24 cellular contexts compared by ENCODE assay signal in genomic region chr12:128314611-128315010, GRCh38. TPM values are rescaled to one million over a fixed set of nuclear protein-coding genes. Genes with fewer than 3 reads are reported as not detected.
DNase-seq lines count a peak whose midpoint lies in the region; FAIRE-seq and TF ChIP-seq lines count a peak whose summit lies in the region.
"Had no signal": no experiment of that assay in that cellular context is flagged by ENCODE, and none has a peak within 500 bp of the region (broad histone marks: within the 10 kb centered on the region; RNA-seq: fewer than 3 reads in every experiment).

No MANE protein-coding gene starts in this region.

- no peak overlapping the region for H4K8ac ChIP-seq in H1 (ENCODE audit: extremely low read depth, insufficient read depth, low read length)

- no peaks in the 10 kb centered on the region for H3K79me2 ChIP-seq in H1 (ENCODE audit: control insufficient read depth in 1 of 2, insufficient read depth in 2 of 2, low read length in 2 of 2)
- H3K79me2 ChIP-seq in osteoblast (ENCODE audit: insufficient read depth, low read length), result no peaks in the 10 kb centered on the region

- no peak for TF ChIP-seq RAD21 in H1 (IDR thresholded peaks at IDR 0.05 in 1 of 2, conservative IDR thresholded peaks at IDR 0.05 in 1 of 2; ENCODE audit: low read depth in 2 of 2, low read length in 2 of 2)

- no peaks in the 10 kb centered on the region; a peak in 1 of 7 replicates for H3K27me3 ChIP-seq in H1 (replicated peaks in 1 of 4; ENCODE audit: control insufficient read depth in 3 of 4, extremely low read depth in 1 of 4, insufficient read depth in 3 of 4, low read length in 3 of 4)
- no peaks in the 10 kb centered on the region for H3K27me3 ChIP-seq in adrenal gland
- H3K27me3 ChIP-seq in osteoblast (ENCODE audit: insufficient read depth, low read length), result no peaks in the 10 kb centered on the region

- in situ Hi-C loops in G401 (cut with HindIII; ENCODE audit: low sequenced_read_pairs), result no loop called here

- H4K20me1 ChIP-seq in H1 (replicated peaks in 1 of 2; ENCODE audit: control insufficient read depth in 1 of 2, insufficient read depth in 2 of 2, low read length in 2 of 2) (no peaks in the 10 kb centered on the region), osteoblast (ENCODE audit: insufficient read depth, low read length) (no peaks in the 10 kb centered on the region)

- H3K9me3 ChIP-seq in H1 (ENCODE audit: insufficient read depth in 2 of 2, low read depth in 1 of 2, low read length in 1 of 2) (no peaks in the 10 kb centered on the region), mesodermal cell (ENCODE audit: control insufficient read depth, low read length) (no peaks in the 10 kb centered on the region), adrenal gland (replicated peaks in 1 of 3) (no peaks in the 10 kb centered on the region), osteoblast (ENCODE audit: low read depth, low read length) (no peaks in the 10 kb centered on the region)

- TF ChIP-seq EP300 in H1 (IDR thresholded peaks at IDR 0.05; ENCODE audit: borderline replicate concordance in 1 of 2, low read depth in 2 of 2, low read length in 2 of 2), result no peak

- H3K23ac ChIP-seq in H1 (ENCODE audit: insufficient read length), result no peak overlapping the region

- no peak for TF ChIP-seq POLR2A in H1 (IDR thresholded peaks at IDR 0.05; ENCODE audit: control extremely low read depth in 1 of 2, low read depth in 2 of 2, low read length in 2 of 2)
- no peak for TF ChIP-seq POLR2A in adrenal gland (IDR thresholded peaks at IDR 0.05)

- H2BK120ac ChIP-seq in H1 (replicated peaks; ENCODE audit: low read depth, low read length), result no peak overlapping the region

- H3K23me2 ChIP-seq in H1 (ENCODE audit: low read depth, low read length), result no peaks in the 10 kb centered on the region; the same call in 1 of the 2 replicates

- H3K27ac ChIP-seq in H1 (ENCODE audit: low read depth, low read length) (no peak overlapping the region), mesodermal cell (ENCODE audit: low read depth, low read length, severe bottlenecking) (peak overlapping the region; percentile 87), adrenal gland (no peak overlapping the region), osteoblast (ENCODE audit: low read depth, low read length) (no peak overlapping the region)
- H3K27ac ChIP-seq: RWPE1, SK-N-MC had no signal

- H3K4me3 ChIP-seq in H1 (ENCODE audit: extremely low read depth in 1 of 4, insufficient read depth in 2 of 4, low read depth in 3 of 4, low read length in 4 of 4), result no peak overlapping the region
- no peak overlapping the region for H3K4me3 ChIP-seq in mesodermal cell (ENCODE audit: extremely low read depth, insufficient read depth, low read length, poor library complexity, severe bottlenecking)
- H3K4me3 ChIP-seq in adrenal gland, result no peak overlapping the region
- no peak overlapping the region for H3K4me3 ChIP-seq in osteoblast (ENCODE audit: insufficient read depth, low read length)
- H3K4me3 ChIP-seq: SK-N-MC had no signal

- no peak overlapping the region for H3K18ac ChIP-seq in H1 (ENCODE audit: extremely low read depth, low read length)

- no peak overlapping the region for H2BK5ac ChIP-seq in H1 (ENCODE audit: low read depth, low read length)

- H3K4ac ChIP-seq in H1 (replicated peaks; ENCODE audit: insufficient read length, low read depth, low read length), result no peak overlapping the region

- H3K79me1 ChIP-seq in H1 (ENCODE audit: low read depth, low read length), result no peaks in the 10 kb centered on the region

- H2AK5ac ChIP-seq in H1 (ENCODE audit: low read depth, low read length), result no peak overlapping the region

- H3K14ac ChIP-seq in H1 (ENCODE audit: insufficient read length), result no peak overlapping the region

- H3K36me3 ChIP-seq in H1 (ENCODE audit: control insufficient read depth in 2 of 4, insufficient read depth in 4 of 4, low read length in 3 of 4) (no peaks in the 10 kb centered on the region), mesodermal cell (ENCODE audit: control insufficient read depth, insufficient read depth, low read length) (no peaks in the 10 kb centered on the region), adrenal gland (replicated peaks in 1 of 2) (no peaks in the 10 kb centered on the region), osteoblast (ENCODE audit: insufficient read depth, low read length) (no peaks in the 10 kb centered on the region)

- H2AFZ ChIP-seq in H1 (ENCODE audit: low read length), result no peak overlapping the region
- H2AFZ ChIP-seq in osteoblast (ENCODE audit: low read length), result no peak overlapping the region

- no peak overlapping the region for H4K91ac ChIP-seq in H1 (replicated peaks; ENCODE audit: insufficient read length, low read length)

- no peak overlapping the region for H3K4me2 ChIP-seq in H1 (ENCODE audit: insufficient read depth in 1 of 2, low read depth in 2 of 2, low read length in 2 of 2)
- no peak overlapping the region for H3K4me2 ChIP-seq in osteoblast (ENCODE audit: insufficient read depth, low read length)

- no peak overlapping the region for H4K5ac ChIP-seq in H1 (ENCODE audit: insufficient read length, low read depth, low read length)

- no peak overlapping the region for H2BK20ac ChIP-seq in H1 (ENCODE audit: low read length)

- no peak overlapping the region for H2BK15ac ChIP-seq in H1 (ENCODE audit: low read length)

- FAIRE-seq in H1 (lab: Jason Lieb, UNC), result no peak
- FAIRE-seq: D721Med, H54 had no signal

- POLR2A ChIA-PET in H1 (lab: Charles Lee; ENCODE audit: partially characterized antibody), result no interaction called here

- 90% methylated on average over 3 of the region's 3 CpGs; no CpG with 5 or more reads in 1 of the 2 experiments for WGBS in H1 (ENCODE audit: extremely low coverage in 1 of 2, insufficient coverage in 1 of 2, insufficient read length in 1 of 2, insufficient replicate concordance in 2 of 2, low coverage in 1 of 2, low lambda C conversion rate in 2 of 2, missing lambda C conversion rate in 1 of 2), 2 experiments
- WGBS in mesodermal cell (ENCODE audit: insufficient coverage in 2 of 2), 2 experiments, result 67 to 87% methylated on average over 3 of the region's 3 CpGs
- 70 to 82% (median 79%) methylated on average over 3 of the region's 3 CpGs for WGBS in adrenal gland, 4 donors

- DNase-seq in Ammon's horn (ENCODE audit: low spot score) (peak; percentile 14), H1 (ENCODE audit: low read depth in 1 of 2, low spot score in 2 of 2) (no peak), putamen (ENCODE audit: low spot score) (peak; percentile 64), adrenal gland (no peak), osteoblast (ENCODE audit: insufficient read length, low spot score, missing footprints) (no peak), foreskin melanocyte (no peak), G401 (ENCODE audit: low spot score) (no peak)
- DNase-seq: 8988T, DMS53, GF-D8, KBM-7, MM.1S, NCI-H1092, NCI-H1436 treated with DMSO at 0.1 percent for 48 hours, NCI-H1930, NCI-H2227 treated with DMSO at 0.1 percent for 48 hours, NCI-H510A, NCI-H748 treated with DMSO at 0.1 percent for 48 hours, SHP77 treated with DMSO at 0.1 percent for 48 hours had no signal

- no peak overlapping the region for H3K9ac ChIP-seq in H1 (replicated peaks in 1 of 4; ENCODE audit: extremely low read depth in 1 of 4, low read depth in 3 of 4, low read length in 3 of 4)

- TF ChIP-seq CTCF in H1 (IDR thresholded peaks at IDR 0.05; ENCODE audit: control extremely low read depth in 1 of 3, insufficient read depth in 1 of 3, low read depth in 1 of 3, low read length in 3 of 3), result no peak
- TF ChIP-seq CTCF in adrenal gland (IDR thresholded peaks at IDR 0.05), result no peak
- TF ChIP-seq CTCF in osteoblast (IDR thresholded peaks at IDR 0.05; ENCODE audit: extremely low read depth, low read depth, low read length), result no peak

- H3K56ac ChIP-seq in H1 (replicated peaks; ENCODE audit: insufficient read length, low read depth, low read length), result no peak overlapping the region

- H2BK12ac ChIP-seq in H1 (ENCODE audit: low read depth, low read length), result no peak overlapping the region

- intact Hi-C loops in adrenal gland (cut with DNase I), result no loop called here

- peaks cover 0 to 3% (median 0%) of the 10 kb centered on the region in 4 experiments; a peak in 1 of 7 replicates for H3K4me1 ChIP-seq in H1 (replicated peaks in 1 of 4; ENCODE audit: control insufficient read depth in 3 of 4, insufficient read depth in 4 of 4, low read length in 3 of 4)
- H3K4me1 ChIP-seq in mesodermal cell (ENCODE audit: control insufficient read depth, insufficient read depth, low read length, poor library complexity, severe bottlenecking), result peaks cover 19% of the 10 kb centered on the region
- no peaks in the 10 kb centered on the region for H3K4me1 ChIP-seq in adrenal gland (replicated peaks in 1 of 2)
- no peaks in the 10 kb centered on the region for H3K4me1 ChIP-seq in osteoblast (ENCODE audit: insufficient read depth, low read length)

- CTCF ChIA-PET in H1 (lab: Charles Lee; ENCODE audit: partially characterized antibody), result interaction anchor here (1.0 to 2.4 kb wide), 5 partner anchors 9 to 74 kb away, joined by 3 to 8 read pairs (median 5); no protein-coding TSS in a partner anchor

TF ChIP-seq in H1, 55 proteins besides CTCF, POLR2A, EP300 and RAD21 (continues in another document):
- TF ChIP-seq CHD1 (IDR thresholded peaks at IDR 0.05; ENCODE audit: low read depth, low read length) (no peak), TEAD4 (IDR thresholded peaks at IDR 0.05; ENCODE audit: low read depth, low read length) (0 out of 2 replicates have a peak, but pooled peaks have one; percentile 14), FOSL1 (IDR thresholded peaks at IDR 0.05; ENCODE audit: insufficient read depth, low read depth, low read length) (no peak)

RNA-seq across cellular contexts. Expression of gene TMEM132C, which starts 47.6 kb away (rescaled TPM):
- total RNA-seq in H1 (2021; fragmentation: NEBNext Ultra II Directional; extraction: Animal tissue kit (Norgen Biotek cat#: 25700)), result 0.59 and 0.76 TPM in 2 replicates
- 0.23 and 0.52 TPM in 2 replicates for polyA plus RNA-seq in H1 (2011; rRNA removed)
- 0.47 TPM for polyA plus RNA-seq in H1 (2011; cell fraction: cytosol; rRNA removed)
- 0.60 TPM for polyA plus RNA-seq in H1 (2011; cell fraction: nucleus; rRNA removed)
- polyA plus RNA-seq in H1 (2012, experiment 1 of 2), result 0.50 to 0.74 TPM (median 0.57 TPM) in 4 replicates
- polyA plus RNA-seq in H1 (2012, experiment 2 of 2), result 0.42 TPM
- 0.69 TPM for polyA plus RNA-seq in H1 (2013, experiment 1 of 2)
- 0.68 TPM for polyA plus RNA-seq in H1 (2013, experiment 2 of 2)
- 0.37 and 0.66 TPM in 2 replicates for polyA minus RNA-seq in H1 (2011; rRNA and poly(A)+ RNA removed)
- 0.73 TPM for polyA minus RNA-seq in H1 (2011; cell fraction: cytosol; rRNA and poly(A)+ RNA removed)
- 0.90 TPM for polyA minus RNA-seq in H1 (2011; cell fraction: nucleus; rRNA and poly(A)+ RNA removed)
- 12.4 TPM for polyA plus RNA-seq in mesodermal cell (2013, experiment 1 of 2)
- 10.2 TPM for polyA plus RNA-seq in mesodermal cell (2013, experiment 2 of 2)
- 1 to 10 TPM; 1.4 to 4.2 (median 2.5) TPM for total RNA-seq in adrenal gland
- polyA plus RNA-seq in adrenal gland, result 1 to 10 TPM; 1.2 to 3.7 (median 3.3) TPM
- not detected in 2 replicates for total RNA-seq in osteoblast
- not detected in 2 replicates for total RNA-seq in G401 (2014; rRNA removed; shearing (Covaris generic))

Comparison
In these comparisons a context has a peak if more than half of its experiments do, and no peak if none do; other contexts are left out.
1. DNase-seq: peak in Ammon's horn (single experiment) and putamen (single experiment); none in H1 (0 of 2), adrenal gland (0 of 7), osteoblast (single experiment), foreskin melanocyte (single experiment) and G401 (single experiment).